1 cellular context compared by ENCODE assay signal in the genomic region with DNA sequence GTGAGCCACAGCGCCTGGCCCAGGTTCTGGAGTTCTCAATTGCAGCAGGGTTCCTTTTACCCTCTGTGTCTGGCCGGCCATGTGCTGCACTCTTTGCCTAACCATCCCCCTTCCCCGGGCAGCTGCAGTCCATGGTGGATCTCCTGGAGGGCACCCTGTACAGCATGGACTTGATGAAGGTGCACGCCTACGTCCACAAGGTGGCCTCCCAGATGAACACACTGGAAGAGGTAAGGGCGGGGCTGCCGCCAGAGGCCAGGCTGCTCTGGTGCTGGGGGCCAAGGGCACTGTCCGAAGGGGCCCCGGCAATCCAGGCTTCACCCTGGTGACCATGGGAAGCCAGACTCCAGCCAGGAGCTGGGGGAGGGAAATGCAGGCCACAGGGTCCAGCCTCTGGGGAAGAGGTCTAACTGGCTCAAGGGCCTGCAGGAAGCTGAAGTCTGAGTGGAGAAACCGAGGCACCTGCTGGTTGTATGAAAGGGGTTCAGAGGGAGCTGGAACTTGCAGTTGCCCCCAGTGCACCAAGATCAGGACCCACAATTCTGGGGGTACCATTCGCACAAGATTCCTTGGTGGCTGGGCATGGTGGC.
TF ChIP-seq lines count a peak whose summit lies in the region.

No MANE protein-coding gene starts in this region.

TF ChIP-seq in HepG2, 621 proteins besides CTCF, POLR2A, EP300 and RAD21 (continued from another document):
- TF ChIP-seq, protein P1, sequence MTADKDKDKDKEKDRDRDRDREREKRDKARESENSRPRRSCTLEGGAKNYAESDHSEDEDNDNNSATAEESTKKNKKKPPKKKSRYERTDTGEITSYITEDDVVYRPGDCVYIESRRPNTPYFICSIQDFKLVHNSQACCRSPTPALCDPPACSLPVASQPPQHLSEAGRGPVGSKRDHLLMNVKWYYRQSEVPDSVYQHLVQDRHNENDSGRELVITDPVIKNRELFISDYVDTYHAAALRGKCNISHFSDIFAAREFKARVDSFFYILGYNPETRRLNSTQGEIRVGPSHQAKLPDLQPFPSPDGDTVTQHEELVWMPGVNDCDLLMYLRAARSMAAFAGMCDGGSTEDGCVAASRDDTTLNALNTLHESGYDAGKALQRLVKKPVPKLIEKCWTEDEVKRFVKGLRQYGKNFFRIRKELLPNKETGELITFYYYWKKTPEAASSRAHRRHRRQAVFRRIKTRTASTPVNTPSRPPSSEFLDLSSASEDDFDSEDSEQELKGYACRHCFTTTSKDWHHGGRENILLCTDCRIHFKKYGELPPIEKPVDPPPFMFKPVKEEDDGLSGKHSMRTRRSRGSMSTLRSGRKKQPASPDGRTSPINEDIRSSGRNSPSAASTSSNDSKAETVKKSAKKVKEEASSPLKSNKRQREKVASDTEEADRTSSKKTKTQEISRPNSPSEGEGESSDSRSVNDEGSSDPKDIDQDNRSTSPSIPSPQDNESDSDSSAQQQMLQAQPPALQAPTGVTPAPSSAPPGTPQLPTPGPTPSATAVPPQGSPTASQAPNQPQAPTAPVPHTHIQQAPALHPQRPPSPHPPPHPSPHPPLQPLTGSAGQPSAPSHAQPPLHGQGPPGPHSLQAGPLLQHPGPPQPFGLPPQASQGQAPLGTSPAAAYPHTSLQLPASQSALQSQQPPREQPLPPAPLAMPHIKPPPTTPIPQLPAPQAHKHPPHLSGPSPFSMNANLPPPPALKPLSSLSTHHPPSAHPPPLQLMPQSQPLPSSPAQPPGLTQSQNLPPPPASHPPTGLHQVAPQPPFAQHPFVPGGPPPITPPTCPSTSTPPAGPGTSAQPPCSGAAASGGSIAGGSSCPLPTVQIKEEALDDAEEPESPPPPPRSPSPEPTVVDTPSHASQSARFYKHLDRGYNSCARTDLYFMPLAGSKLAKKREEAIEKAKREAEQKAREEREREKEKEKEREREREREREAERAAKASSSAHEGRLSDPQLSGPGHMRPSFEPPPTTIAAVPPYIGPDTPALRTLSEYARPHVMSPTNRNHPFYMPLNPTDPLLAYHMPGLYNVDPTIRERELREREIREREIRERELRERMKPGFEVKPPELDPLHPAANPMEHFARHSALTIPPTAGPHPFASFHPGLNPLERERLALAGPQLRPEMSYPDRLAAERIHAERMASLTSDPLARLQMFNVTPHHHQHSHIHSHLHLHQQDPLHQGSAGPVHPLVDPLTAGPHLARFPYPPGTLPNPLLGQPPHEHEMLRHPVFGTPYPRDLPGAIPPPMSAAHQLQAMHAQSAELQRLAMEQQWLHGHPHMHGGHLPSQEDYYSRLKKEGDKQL (CRISPR knock-in tag; IDR thresholded peaks at IDR 0.05; ENCODE audit: low read depth), result no peak
- TF ChIP-seq ZNF335 (CRISPR knock-in tag; IDR thresholded peaks at IDR 0.05) (no peak), ZNF274 (CRISPR knock-in tag; IDR thresholded peaks at IDR 0.05) (no peak)
TF ChIP-seq in HepG2: peak in this region for 123.
